Comparison of ENCODE assay signal across 8 cellular contexts in the genomic region with DNA sequence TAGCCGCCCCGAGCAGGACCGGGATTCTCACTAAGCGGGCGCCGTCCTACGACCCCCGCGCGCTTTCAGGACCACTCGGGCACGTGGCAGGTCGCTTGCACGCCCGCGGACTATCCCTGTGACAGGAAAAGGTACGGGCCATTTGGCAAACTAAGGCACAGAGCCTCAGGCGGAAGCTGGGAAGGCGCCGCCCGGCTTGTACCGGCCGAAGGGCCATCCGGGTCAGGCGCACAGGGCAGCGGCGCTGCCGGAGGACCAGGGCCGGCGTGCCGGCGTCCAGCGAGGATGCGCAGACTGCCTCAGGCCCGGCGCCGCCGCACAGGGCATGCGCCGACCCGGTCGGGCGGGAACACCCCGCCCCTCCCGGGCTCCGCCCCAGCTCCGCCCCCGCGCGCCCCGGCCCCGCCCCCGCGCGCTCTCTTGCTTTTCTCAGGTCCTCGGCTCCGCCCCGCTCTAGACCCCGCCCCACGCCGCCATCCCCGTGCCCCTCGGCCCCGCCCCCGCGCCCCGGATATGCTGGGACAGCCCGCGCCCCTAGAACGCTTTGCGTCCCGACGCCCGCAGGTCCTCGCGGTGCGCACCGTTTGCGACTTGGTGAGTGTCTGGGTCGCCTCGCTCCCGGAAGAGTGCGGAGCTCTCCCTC. TPM values are rescaled to one million over a fixed set of nuclear protein-coding genes. Genes with fewer than 3 reads are reported as not detected.
DNase-seq lines count a peak whose midpoint lies in the region; ATAC-seq and TF ChIP-seq lines count a peak whose summit lies in the region.

Gene MGMT, plus strand, starts transcription at position 539 of the 643 bp plus-strand sequence.

- H3K79me2 ChIP-seq in GM23248 (ENCODE audit: insufficient read depth) = peaks cover 5% of the 10 kb centered on the region; the same call in 1 of the 2 replicates

- TF ChIP-seq CTCF in kidney epithelial cell (IDR thresholded peaks at IDR 0.05; ENCODE audit: insufficient read depth, low read length, poor library complexity, severe bottlenecking) = no peak

- H3K9me2 ChIP-seq in GM23248 (ENCODE audit: insufficient read depth) = no peaks in the 10 kb centered on the region

- no peaks in the 10 kb centered on the region for H3K27me3 Mint-ChIP-seq in central memory CD8-positive, alpha-beta T cell

- H3K9me3 ChIP-seq in GM23248 (ENCODE audit: low read depth) = no peaks in the 10 kb centered on the region

- 3 to 8% methylated on average over 39 to 43 of the region's 83 CpGs for WGBS in GM23248 (ENCODE audit: low coverage in 1 of 2, low lambda C conversion rate in 2 of 2, missing lambda C conversion rate in 2 of 2), 2 experiments

- DNase-seq in GF-D8 (lab: John Stamatoyannopoulos, UW) (peak; percentile 35), GM23248 (peak; percentile 94), LoVo (ENCODE audit: low spot score) (peak; percentile 88), kidney epithelial cell (ENCODE audit: low read depth) (no peak), DMS53 treated with DMSO at 0.1 percent for 48 hours (lab: John Stamatoyannopoulos, UW; ENCODE audit: unreplicated experiment) (no peak)
- peak; percentile 95 for DNase-seq in activated CD4-positive, alpha-beta T cell treated with anti-CD3 and anti-CD28 coated beads for 1 hour
- peak; percentile 93 to 95 for DNase-seq in central memory CD8-positive, alpha-beta T cell (ENCODE audit: low spot score in 2 of 2)
- DNase-seq in stimulated activated CD4-positive, alpha-beta T cell treated with anti-CD3 and anti-CD28 coated beads, Interleukin-15, amount 100 ng/mL, for 1 hour (ENCODE audit: low read depth in 1 of 2, low spot score in 1 of 2) = peak; percentile 97 to 99

- peak within 1 kb of the TSS; percentile 84 for H3K4me2 ChIP-seq in GM23248 (ENCODE audit: unreplicated experiment)

- no peaks in the 10 kb centered on the region for H3K27me3 ChIP-seq in GM23248 (replicated peaks; ENCODE audit: insufficient read depth)
- no peaks in the 10 kb centered on the region for H3K27me3 ChIP-seq in kidney epithelial cell (ENCODE audit: control insufficient read depth, insufficient read depth, low read length)

- H3K9me3 Mint-ChIP-seq in central memory CD8-positive, alpha-beta T cell = no peaks in the 10 kb centered on the region

- no peaks in the 10 kb centered on the region for H4K20me1 ChIP-seq in GM23248 (ENCODE audit: insufficient read depth)

- H3F3A ChIP-seq in GM23248 (ENCODE audit: insufficient read depth) = no peaks in the 10 kb centered on the region

- H3K36me3 ChIP-seq in GM23248 (ENCODE audit: low read depth) (no peaks in the 10 kb centered on the region), kidney epithelial cell (ENCODE audit: control insufficient read depth, insufficient read depth, low read length) (no peaks in the 10 kb centered on the region)

- H3K4me3 ChIP-seq in GM23248 (peak within 1 kb of the TSS; percentile 82), kidney epithelial cell (ENCODE audit: low read depth, low read length) (peak within 1 kb of the TSS; percentile 89)

- in situ Hi-C loops in GM23248 (cut with MboI) = no loop called here

- peak within 1 kb of the TSS; percentile 81 for H3K9ac ChIP-seq in GM23248

- H3K4me3 Mint-ChIP-seq in central memory CD8-positive, alpha-beta T cell = peak within 1 kb of the TSS; percentile 85

- ATAC-seq in central memory CD8-positive, alpha-beta T cell (replicated peaks; ENCODE audit: extremely low read depth, poor library complexity, severe bottlenecking) = peak; percentile 98

- peaks cover 22% of the 10 kb centered on the region for H3K4me1 Mint-ChIP-seq in central memory CD8-positive, alpha-beta T cell

- H3K27ac Mint-ChIP-seq in central memory CD8-positive, alpha-beta T cell (ENCODE audit: low read depth) = no peak within 1 kb of the TSS

- 0 out of 2 replicates have a peak, but pooled peaks cover 5% of the 10 kb centered on the region for H3K4me1 ChIP-seq in GM23248 (ENCODE audit: insufficient read depth)

- peak within 1 kb of the TSS; percentile 98 for H2AFZ ChIP-seq in GM23248

- H3K27ac ChIP-seq in GM23248 = peak within 1 kb of the TSS; percentile 20; the same call in 1 of the 2 replicates

- peaks cover 2% of the 10 kb centered on the region for H3K36me3 Mint-ChIP-seq in central memory CD8-positive, alpha-beta T cell (ENCODE audit: insufficient read depth)

RNA-seq across cellular contexts. Expression of gene MGMT, which starts in this region (rescaled TPM):
- total RNA-seq in GM23248 (2014; rRNA removed; shearing (Covaris generic)) = 15.7 and 28.5 TPM in 2 replicates
- 35.1 and 38.1 TPM in 2 replicates for polyA plus RNA-seq in GM23248 (2016; fragmentation: Nextera tagmentation; extraction: Ambion mirVana)
- 36.1 and 37.5 TPM in 2 replicates for total RNA-seq in kidney epithelial cell

Comparison
In these comparisons a context has a peak if more than half of its experiments do, and no peak if none do; other contexts are left out.
1. DNase-seq: peak in GF-D8 (single experiment), GM23248 (single experiment), LoVo (single experiment), activated CD4-positive, alpha-beta T cell treated with anti-CD3 and anti-CD28 coated beads for 1 hour (single experiment), central memory CD8-positive, alpha-beta T cell (2 of 2) and stimulated activated CD4-positive, alpha-beta T cell treated with anti-CD3 and anti-CD28 coated beads, Interleukin-15, amount 100 ng/mL, for 1 hour (2 of 2); none in kidney epithelial cell (single experiment) and DMS53 treated with DMSO at 0.1 percent for 48 hours (single experiment).